In the genomic region with DNA sequence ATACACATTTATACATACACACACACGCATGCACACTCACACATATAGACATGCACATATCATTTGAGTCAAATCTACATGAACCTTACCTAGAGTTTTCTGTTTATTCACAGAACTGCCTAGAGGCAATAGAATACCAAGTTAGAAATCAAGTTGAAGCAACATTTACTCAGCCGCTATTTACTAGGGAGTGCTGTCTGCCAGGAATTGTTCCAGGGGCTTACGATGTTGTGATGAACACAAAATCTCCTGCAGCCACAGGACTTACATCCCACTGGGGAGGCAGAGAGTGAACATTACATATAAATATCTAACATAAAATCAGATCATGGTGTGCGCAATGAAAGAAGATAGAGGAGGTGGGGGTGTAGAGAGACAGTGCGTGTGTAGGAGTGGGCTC, we compare ENCODE assay signal across 27 cellular contexts.
A peak's percentile ranks its signal among the peaks of the same experiment; 100 is the strongest.
DNase-seq lines count a peak whose midpoint lies in the region; ATAC-seq, FAIRE-seq and TF ChIP-seq lines count a peak whose summit lies in the region.
"Had no signal": no experiment of that assay in that cellular context is flagged by ENCODE, and none has a peak within 500 bp of the region (broad histone marks: within the 10 kb centered on the region; RNA-seq: fewer than 3 reads in every experiment).

No MANE protein-coding gene starts in this region.

- 78% methylated on average over 5 of the region's 5 CpGs for WGBS in right cardiac atrium

- H3K27ac ChIP-seq in right cardiac atrium (ENCODE audit: low read length) (peak overlapping the region; percentile 52), parathyroid adenoma (no peak overlapping the region), uterus (peak overlapping the region; percentile 70 to 74), neural progenitor cell (no peak overlapping the region)
- H3K27ac ChIP-seq: sigmoid colon, SJSA1 had no signal

- DNase-seq in right cardiac atrium (no peak), left ventricle myocardium superior (no peak), left lobe of liver (ENCODE audit: low spot score) (no peak), uterus (peak in 1 of 2 donors; percentile 64), anterior cingulate cortex (lab: John Stamatoyannopoulos, UW) (no peak), D721Med (ENCODE audit: insufficient read length, low spot score) (no peak), neural progenitor cell (ENCODE audit: low spot score) (no peak)
- DNase-seq: activated CD4-positive, alpha-beta T cell treated with anti-CD3 and anti-CD28 coated beads, Interleukin-2, amount 10 ng/mL, durations not matched to agents 7 days and 5 days; activated effector memory CD4-positive, alpha-beta T cell treated with Interleukin-2 at 50 U/mL for 16 hours; activated naive CD8-positive, alpha-beta T cell treated with anti-CD3 and anti-CD28 coated beads, Interleukin-2, amount 10 ng/mL, durations not matched to agents 7 days and 5 days; activated T-cell treated with anti-CD3 and anti-CD28 coated beads, Interleukin-2, amount 50 U/mL, for 1 hour; CD8-positive, alpha-beta T cell; central memory CD4-positive, alpha-beta T cell; erythroblast; NCI-H1048; NCI-H2107; NCI-H345; NCI-H748 treated with DMSO at 0.1 percent for 48 hours; stimulated activated CD4-positive, alpha-beta T cell treated with anti-CD3 and anti-CD28 coated beads, Interleukin-4, amount 100 ng/mL, for 4 hours; substantia nigra had no signal

- no peak overlapping the region for H3K27ac Mint-ChIP-seq in neural progenitor cell
- H3K27ac Mint-ChIP-seq: activated CD4-positive, alpha-beta T cell treated with anti-CD3 and anti-CD28 coated beads, Interleukin-2, amount 10 ng/mL, durations not matched to agents 7 days and 5 days; activated naive CD8-positive, alpha-beta T cell treated with anti-CD3 and anti-CD28 coated beads, Interleukin-2, amount 10 ng/mL, durations not matched to agents 7 days and 5 days; CD8-positive, alpha-beta T cell; progenitor cell of endocrine pancreas; WTC11 had no signal

- no peaks in the 10 kb centered on the region for H3K27me3 Mint-ChIP-seq in neural progenitor cell (ENCODE audit: insufficient read depth, low read depth)

- H2AFZ ChIP-seq in parathyroid adenoma (peak overlapping the region; percentile 40), neural progenitor cell (replicated peaks) (no peak overlapping the region)

- no peaks in the 10 kb centered on the region for H3K79me2 ChIP-seq in parathyroid adenoma
- H3K79me2 ChIP-seq in neural progenitor cell (ENCODE audit: low read depth) = no peaks in the 10 kb centered on the region

- TF ChIP-seq POLR2A in uterus (IDR thresholded peaks at IDR 0.05) = no peak

- H4K20me1 ChIP-seq in neural progenitor cell (ENCODE audit: low read depth) = no peaks in the 10 kb centered on the region

- H3K4me1 ChIP-seq in right cardiac atrium (ENCODE audit: control insufficient read depth, insufficient read depth, low read length) (peaks cover 2% of the 10 kb centered on the region), parathyroid adenoma (peaks cover 10% of the 10 kb centered on the region), uterus (peaks cover 0 to 5% of the 10 kb centered on the region in 2 donors), neural progenitor cell (peaks cover 5% of the 10 kb centered on the region)
- H3K4me1 ChIP-seq: SJSA1 had no signal

- H3K27me3 ChIP-seq in right cardiac atrium (ENCODE audit: control insufficient read depth, insufficient read depth) = no peaks in the 10 kb centered on the region
- no peaks in the 10 kb centered on the region for H3K27me3 ChIP-seq in parathyroid adenoma (ENCODE audit: control insufficient read depth, insufficient read depth, low read length)
- no peaks in the 10 kb centered on the region for H3K27me3 ChIP-seq in uterus
- H3K27me3 ChIP-seq in neural progenitor cell = no peaks in the 10 kb centered on the region
- H3K27me3 ChIP-seq: sigmoid colon, SJSA1 had no signal

- H3K9me3 Mint-ChIP-seq in neural progenitor cell = no peaks in the 10 kb centered on the region
- H3K9me3 Mint-ChIP-seq: activated CD4-positive, alpha-beta T cell treated with anti-CD3 and anti-CD28 coated beads, Interleukin-2, amount 10 ng/mL, durations not matched to agents 7 days and 5 days; activated naive CD8-positive, alpha-beta T cell treated with anti-CD3 and anti-CD28 coated beads, Interleukin-2, amount 10 ng/mL, durations not matched to agents 7 days and 5 days; CD8-positive, alpha-beta T cell; WTC11 had no signal

- H3K4me1 Mint-ChIP-seq in neural progenitor cell = peaks cover 8% of the 10 kb centered on the region
- H3K4me1 Mint-ChIP-seq: activated CD4-positive, alpha-beta T cell treated with anti-CD3 and anti-CD28 coated beads, Interleukin-2, amount 10 ng/mL, durations not matched to agents 7 days and 5 days; activated naive CD8-positive, alpha-beta T cell treated with anti-CD3 and anti-CD28 coated beads, Interleukin-2, amount 10 ng/mL, durations not matched to agents 7 days and 5 days had no signal

- H3F3A ChIP-seq in neural progenitor cell (ENCODE audit: low read depth) = no peaks in the 10 kb centered on the region

- no peak for FAIRE-seq in D721Med (lab: Jason Lieb, UNC)
- FAIRE-seq: A549 had no signal

- H3K4me3 Mint-ChIP-seq in neural progenitor cell = no peak overlapping the region
- H3K4me3 Mint-ChIP-seq: activated CD4-positive, alpha-beta T cell treated with anti-CD3 and anti-CD28 coated beads, Interleukin-2, amount 10 ng/mL, durations not matched to agents 7 days and 5 days; activated naive CD8-positive, alpha-beta T cell treated with anti-CD3 and anti-CD28 coated beads, Interleukin-2, amount 10 ng/mL, durations not matched to agents 7 days and 5 days; CD8-positive, alpha-beta T cell; WTC11 had no signal

- TF ChIP-seq CTCF in parathyroid adenoma (IDR thresholded peaks at IDR 0.05) (no peak), uterus (IDR thresholded peaks at IDR 0.05) (no peak), D721Med (IDR thresholded peaks at IDR 0.05; ENCODE audit: insufficient read depth, missing control alignments) (no peak), neural progenitor cell (IDR thresholded peaks at IDR 0.05) (no peak)

- intact Hi-C loops in right cardiac atrium (cut with DNase I) (no loop called here), left ventricle myocardium superior (cut with micrococcal nuclease) (no loop called here), uterus (cut with DNase I; ENCODE audit: low total_unique reads) (no loop called here)

- H3K4me3 ChIP-seq in right cardiac atrium (ENCODE audit: low read length) = no peak overlapping the region
- H3K4me3 ChIP-seq in parathyroid adenoma (ENCODE audit: low read depth, low read length) = no peak overlapping the region
- H3K4me3 ChIP-seq in uterus = no peak overlapping the region
- H3K4me3 ChIP-seq in neural progenitor cell = no peak overlapping the region
- H3K4me3 ChIP-seq: A549, sigmoid colon, SJSA1 had no signal

- H3K9ac ChIP-seq in parathyroid adenoma = no peak overlapping the region
- no peak overlapping the region for H3K9ac ChIP-seq in neural progenitor cell

- H3K9me3 ChIP-seq in right cardiac atrium (ENCODE audit: control insufficient read depth, low read length) = no peaks in the 10 kb centered on the region
- H3K9me3 ChIP-seq in parathyroid adenoma (ENCODE audit: control insufficient read depth, low read length) = no peaks in the 10 kb centered on the region
- no peaks in the 10 kb centered on the region for H3K9me3 ChIP-seq in uterus
- no peaks in the 10 kb centered on the region for H3K9me3 ChIP-seq in neural progenitor cell (ENCODE audit: low read depth)
- H3K9me3 ChIP-seq: A549, sigmoid colon, SJSA1 had no signal

- H3K4me2 ChIP-seq in parathyroid adenoma (ENCODE audit: low read length) (no peak overlapping the region), neural progenitor cell (no peak overlapping the region)
- H3K4me2 ChIP-seq: A549 had no signal

- no peak for ATAC-seq in right cardiac atrium
- ATAC-seq in left ventricle myocardium superior = no peak
- peak; percentile 21 for ATAC-seq in left lobe of liver
- ATAC-seq: CD8-positive, alpha-beta T cell; HCT116; WTC11 had no signal

- H3K36me3 ChIP-seq in parathyroid adenoma (ENCODE audit: control insufficient read depth, insufficient read depth, low read length) (no peaks in the 10 kb centered on the region), uterus (no peaks in the 10 kb centered on the region), neural progenitor cell (no peaks in the 10 kb centered on the region)
- H3K36me3 ChIP-seq: sigmoid colon, SJSA1 had no signal

- no peaks in the 10 kb centered on the region for H3K36me3 Mint-ChIP-seq in neural progenitor cell
- H3K36me3 Mint-ChIP-seq: activated naive CD8-positive, alpha-beta T cell treated with anti-CD3 and anti-CD28 coated beads, Interleukin-2, amount 10 ng/mL, durations not matched to agents 7 days and 5 days; CD8-positive, alpha-beta T cell; WTC11 had no signal

Comparison
In these comparisons a context has a peak if more than half of its experiments do, and no peak if none do; other contexts are left out.
1. H3K27ac ChIP-seq: peak in right cardiac atrium (single experiment) and uterus (2 of 2); none in parathyroid adenoma (single experiment) and neural progenitor cell (single experiment).